18 cellular contexts compared by ENCODE assay signal in genomic region chr11:42812408-42812807, GRCh38.
DNase-seq lines count a peak whose midpoint lies in the region; ATAC-seq, FAIRE-seq and TF ChIP-seq lines count a peak whose summit lies in the region.
"Had no signal": no experiment of that assay in that cellular context is flagged by ENCODE, and none has a peak within 500 bp of the region (broad histone marks: within the 10 kb centered on the region; RNA-seq: fewer than 3 reads in every experiment).

No MANE protein-coding gene starts in this region.

- H3K18ac ChIP-seq in trophoblast cell (ENCODE audit: low read length) = no peak overlapping the region

- POLR2A ChIA-PET in GM12878 (lab: Charles Lee) = interaction anchor here (0.5 kb wide), 1 partner anchor 21 kb away, joined by 5 read pairs; no protein-coding TSS in a partner anchor

- H2AK5ac ChIP-seq in trophoblast cell (ENCODE audit: low read length) = no peak overlapping the region

- TF ChIP-seq CTCF in GM12878 (IDR thresholded peaks at IDR 0.05 in 2 of 3, conservative IDR thresholded peaks at IDR 0.05 in 1 of 3; ENCODE audit: control insufficient read depth in 2 of 3, extremely low read depth in 1 of 3, insufficient read depth in 1 of 3, low read depth in 3 of 3, low read length in 3 of 3) (no peak), CD14-positive monocyte (IDR thresholded peaks at IDR 0.05) (no peak)

- no TSS peak for BruUV-seq in GM12878 (replicated peaks; lab: Mats Ljungman, UMichigan)

- no peaks in the 10 kb centered on the region for H3K79me1 ChIP-seq in trophoblast cell (ENCODE audit: low read length)

- H2BK120ac ChIP-seq in trophoblast cell (ENCODE audit: insufficient read depth, low read length, poor library complexity) = no peak overlapping the region

- H3K14ac ChIP-seq in trophoblast cell (ENCODE audit: low read length) = no peak overlapping the region

- H3K27ac Mint-ChIP-seq in CD14-positive monocyte = no peak overlapping the region
- H3K27ac Mint-ChIP-seq: B cell; CD4-positive, CD25-positive, alpha-beta regulatory T cell; CD8-positive, alpha-beta memory T cell; HFFc6 had no signal

- H4K20me1 ChIP-seq in GM12878 (ENCODE audit: control insufficient read depth, insufficient read depth) = no peaks in the 10 kb centered on the region
- H4K20me1 ChIP-seq: BLaER1 treated with 17β-estradiol and CSF1 and Interleukin-3, amounts not matched to agents 10 nM and 100 nM had no signal

- H3K36me3 ChIP-seq in GM12878 (ENCODE audit: control insufficient read depth in 2 of 2, insufficient read depth in 2 of 2, low read length in 1 of 2) (no peaks in the 10 kb centered on the region), trophoblast cell (ENCODE audit: control insufficient read depth in 1 of 2, insufficient read depth in 2 of 2, low read length in 2 of 2) (no peaks in the 10 kb centered on the region)
- H3K36me3 ChIP-seq: BLaER1 treated with 17β-estradiol and CSF1 and Interleukin-3, amounts not matched to agents 10 nM and 100 nM had no signal

- no peak for TF ChIP-seq EP300 in GM12878 (IDR thresholded peaks at IDR 0.05; ENCODE audit: borderline replicate concordance in 1 of 2, control insufficient read depth in 1 of 2, low read depth in 2 of 2, low read length in 2 of 2)

- H4K8ac ChIP-seq in trophoblast cell (ENCODE audit: low read depth, low read length) = no peak overlapping the region

- H3K4me1 Mint-ChIP-seq in CD14-positive monocyte = no peaks in the 10 kb centered on the region
- H3K4me1 Mint-ChIP-seq: B cell; CD4-positive, CD25-positive, alpha-beta regulatory T cell; CD8-positive, alpha-beta memory T cell had no signal

- FAIRE-seq in GM12878 (lab: Jason Lieb, UNC) = no peak
- FAIRE-seq: D721Med had no signal

- H3K27ac ChIP-seq in GM12878 (ENCODE audit: control insufficient read depth, insufficient read depth) (no peak overlapping the region), trophoblast cell (ENCODE audit: low read depth, low read length) (peak overlapping the region; percentile 27)
- H3K27ac ChIP-seq: BLaER1 treated with 17β-estradiol and CSF1 and Interleukin-3, amounts not matched to agents 10 nM and 100 nM; HL-60 had no signal

- H3K23ac ChIP-seq in trophoblast cell (ENCODE audit: low read length) = no peak overlapping the region

- H4K12ac ChIP-seq in trophoblast cell (ENCODE audit: low read depth, low read length) = no peak overlapping the region

- H3K4me2 ChIP-seq in GM12878 (ENCODE audit: control insufficient read depth, insufficient read depth) (no peak overlapping the region), trophoblast cell (ENCODE audit: low read length) (no peak overlapping the region)
- H3K4me2 ChIP-seq: BLaER1 treated with 17β-estradiol and CSF1 and Interleukin-3, amounts not matched to agents 10 nM and 100 nM had no signal

- H2AFZ ChIP-seq in GM12878 (ENCODE audit: control insufficient read depth, low read depth, low read length) = no peak overlapping the region
- H2AFZ ChIP-seq in trophoblast cell (ENCODE audit: insufficient read depth, low read length, poor library complexity) = no peak overlapping the region

- peaks cover 0 to under 1% (median 0%) of the 10 kb centered on the region in 7 donors for H3K9me3 Mint-ChIP-seq in CD14-positive monocyte

- 0% methylated on average over 1 of the region's 1 CpG for WGBS in GM12878 (ENCODE audit: insufficient coverage, insufficient replicate concordance, low lambda C conversion rate, missing lambda C conversion rate)
- WGBS in trophoblast cell (ENCODE audit: extremely low coverage, insufficient coverage, insufficient read length) = no CpG with 5 or more reads among the region's 1 CpG

- H3K9ac ChIP-seq in GM12878 (ENCODE audit: control insufficient read depth, insufficient read depth, low read length) = no peak overlapping the region
- no peak overlapping the region for H3K9ac ChIP-seq in trophoblast cell (ENCODE audit: low read length)
- H3K9ac ChIP-seq: BLaER1 treated with 17β-estradiol and CSF1 and Interleukin-3, amounts not matched to agents 10 nM and 100 nM had no signal

- no peak overlapping the region for H4K91ac ChIP-seq in trophoblast cell (ENCODE audit: low read depth, low read length)

- H3K27me3 ChIP-seq in GM12878 (replicated peaks in 1 of 2; ENCODE audit: control insufficient read depth in 2 of 2, insufficient read depth in 2 of 2, low read length in 1 of 2) (no peaks in the 10 kb centered on the region), trophoblast cell (ENCODE audit: insufficient read depth, low read length) (no peaks in the 10 kb centered on the region)
- H3K27me3 ChIP-seq: BLaER1 treated with 17β-estradiol and CSF1 and Interleukin-3, amounts not matched to agents 10 nM and 100 nM had no signal

- H3K4ac ChIP-seq in trophoblast cell (ENCODE audit: low read depth, low read length) = no peak overlapping the region

- no peak for TF ChIP-seq RAD21 in GM12878 (IDR thresholded peaks at IDR 0.05; ENCODE audit: insufficient read depth, low read depth, low read length)

- no peak overlapping the region for H3K4me3 Mint-ChIP-seq in CD14-positive monocyte
- H3K4me3 Mint-ChIP-seq: B cell; CD4-positive, CD25-positive, alpha-beta regulatory T cell; CD8-positive, alpha-beta memory T cell; HFFc6 had no signal

- no peak for TF ChIP-seq POLR2A in GM12878 (IDR thresholded peaks at IDR 0.05; ENCODE audit: low read depth, low read length)

- H3K4me3 ChIP-seq in GM12878 (no peak overlapping the region), trophoblast cell (ENCODE audit: low read depth, low read length) (no peak overlapping the region)
- H3K4me3 ChIP-seq: BLaER1 treated with 17β-estradiol and CSF1 and Interleukin-3, amounts not matched to agents 10 nM and 100 nM had no signal

- H3K9me3 ChIP-seq in GM12878 (replicated peaks; ENCODE audit: control insufficient read depth, insufficient read depth, low read length) (no peaks in the 10 kb centered on the region), trophoblast cell (ENCODE audit: insufficient read depth, low read depth, low read length) (no peaks in the 10 kb centered on the region)
- H3K9me3 ChIP-seq: BLaER1 treated with 17β-estradiol and CSF1 and Interleukin-3, amounts not matched to agents 10 nM and 100 nM; Caco-2 had no signal

- no peak overlapping the region for H2BK5ac ChIP-seq in trophoblast cell (ENCODE audit: low read depth, low read length, poor library complexity)

- RAD21 ChIA-PET in GM12878 (lab: Charles Lee; ENCODE audit: unreplicated experiment) = interaction anchor here (1.9 kb wide), 1 partner anchor 28 kb away, joined by 5 read pairs; no protein-coding TSS in a partner anchor

- SMC1A ChIA-PET in GM12878 (lab: Charles Lee; ENCODE audit: uncharacterized antibody, unreplicated experiment) = interaction anchor here (1.0 to 4.3 kb wide), 7 partner anchors 10 to 77 kb away, joined by 3 to 15 read pairs (median 4); no protein-coding TSS in a partner anchor

- H3K36me3 Mint-ChIP-seq in CD14-positive monocyte = no peaks in the 10 kb centered on the region
- H3K36me3 Mint-ChIP-seq: CD4-positive, CD25-positive, alpha-beta regulatory T cell; CD8-positive, alpha-beta memory T cell had no signal

- H3K4me1 ChIP-seq in GM12878 (ENCODE audit: control insufficient read depth, insufficient read depth, low read length) (no peaks in the 10 kb centered on the region), trophoblast cell (ENCODE audit: control insufficient read depth in 1 of 2, insufficient read depth in 2 of 2, low read length in 2 of 2) (no peaks in the 10 kb centered on the region)
- H3K4me1 ChIP-seq: BLaER1 treated with 17β-estradiol and CSF1 and Interleukin-3, amounts not matched to agents 10 nM and 100 nM; Caco-2 had no signal

- ATAC-seq in GM12878 = peak; percentile 48; the same call in 2 of the 3 replicates
- ATAC-seq: HCT116 had no signal

- peaks cover 0 to 2% (median 0%) of the 10 kb centered on the region in 3 donors for H3K27me3 Mint-ChIP-seq in CD14-positive monocyte (ENCODE audit: low read depth in 3 of 3)
- H3K27me3 Mint-ChIP-seq: B cell; CD4-positive, CD25-positive, alpha-beta regulatory T cell; CD8-positive, alpha-beta memory T cell had no signal

- in situ Hi-C loops in GM12878 (cut with MboI) = no loop called here

- CTCF ChIA-PET in GM12878 (lab: Yijun Ruan, JAX) = interaction anchor here (1.0 to 1.5 kb wide), 2 partner anchors 9 to 10 kb away, joined by 3 to 4 read pairs; no protein-coding TSS in a partner anchor

- DNase-seq in NCI-H187 treated with DMSO at 0.1 percent for 48 hours (lab: John Stamatoyannopoulos, UW) (peak; percentile 51), GM12878 (ENCODE audit: low read depth, low spot score) (no peak), trophoblast cell (no peak), DMS79 (lab: John Stamatoyannopoulos, UW) (no peak), CD14-positive monocyte (ENCODE audit: low spot score) (no peak)
- no peak for DNase-seq in activated CD4-positive, alpha-beta T cell treated with anti-CD3 and anti-CD28 coated beads, Interleukin-2, amount 50 U/mL, for 48 hours
- DNase-seq: Caco-2; CD4-positive, CD25-positive, alpha-beta regulatory T cell; CD8-positive, alpha-beta memory T cell; GDM1; GOT3; H7; HFFc6 had no signal

- no peak overlapping the region for H2BK12ac ChIP-seq in trophoblast cell (ENCODE audit: low read length)

- intact Hi-C loops in GM12878 (cut with micrococcal nuclease; ENCODE audit: unreplicated experiment) = no loop called here
- intact Hi-C loops in CD14-positive monocyte (cut with micrococcal nuclease) = no loop called here

- H3K79me2 ChIP-seq in GM12878 (ENCODE audit: control insufficient read depth, insufficient read depth, low read length) (no peaks in the 10 kb centered on the region), trophoblast cell (ENCODE audit: control insufficient read depth, insufficient read depth, low read length, poor library complexity) (no peaks in the 10 kb centered on the region)

TF ChIP-seq in GM12878, 131 proteins besides CTCF, POLR2A, EP300 and RAD21:
- TF ChIP-seq NKRF (conservative IDR thresholded peaks at IDR 0.05) (no peak), NR2F1 (conservative IDR thresholded peaks at IDR 0.05) (peak; percentile 91), IKZF1 (conservative IDR thresholded peaks at IDR 0.05) (0 out of 2 replicates have a peak, but pooled peaks have one; percentile 28), NR2C1 (IDR thresholded peaks at IDR 0.05) (0 out of 2 replicates have a peak, but pooled peaks have one; percentile 21)
